In genomic region chr7:159017741-159018140, GRCh38 we compare ENCODE assay signal across 1 cellular context.
TF ChIP-seq lines count a peak whose summit lies in the region.

No MANE protein-coding gene starts in this region.

TF ChIP-seq in A549, 52 proteins besides CTCF, POLR2A, EP300 and RAD21 (continued from another document):
- TF ChIP-seq HMGXB4 (CRISPR knock-in tag; IDR thresholded peaks at IDR 0.05; ENCODE audit: borderline replicate concordance): no peak
- no peak for TF ChIP-seq NFE2L2 (conservative IDR thresholded peaks at IDR 0.05; ENCODE audit: low read length)
- no peak for TF ChIP-seq USF2 (IDR thresholded peaks at IDR 0.05)
- no peak for TF ChIP-seq E2F6 (IDR thresholded peaks at IDR 0.05; ENCODE audit: borderline replicate concordance, low read depth)
- TF ChIP-seq KDM5A (IDR thresholded peaks at IDR 0.05): no peak
- no peak for TF ChIP-seq BCL3 (IDR thresholded peaks at IDR 0.05)
- no peak for TF ChIP-seq HOXB5 (CRISPR knock-in tag; IDR thresholded peaks at IDR 0.05)
- TF ChIP-seq TP53 (CRISPR knock-in tag; IDR thresholded peaks at IDR 0.05): no peak
- TF ChIP-seq RNF2 (IDR thresholded peaks at IDR 0.05; ENCODE audit: borderline replicate concordance, low read depth): no peak
- no peak for TF ChIP-seq HOXB13 (CRISPR knock-in tag; IDR thresholded peaks at IDR 0.05; ENCODE audit: low read depth)
- TF ChIP-seq ZNF302 (CRISPR knock-in tag; IDR thresholded peaks at IDR 0.05): no peak
